2 cellular contexts compared by ENCODE assay signal in genomic region chr11:57761301-57762234, GRCh38.
TF ChIP-seq lines count a peak whose summit lies in the region.

Gene CTNND1 (plus strand): TSS chr11:57761802. CDS start chr11:57791479, 29,677 bp downstream.

TF ChIP-seq in IMR-90, 13 proteins besides CTCF, POLR2A, EP300 and RAD21:
- TF ChIP-seq MXI1 (IDR thresholded peaks at IDR 0.05; ENCODE audit: borderline replicate concordance, low read depth, low read length): no peak
- peak; percentile 32; the same call in 1 of the 2 replicates for TF ChIP-seq FOS (IDR thresholded peaks at IDR 0.05; ENCODE audit: low read depth, low read length)
- 0 out of 2 replicates have a peak, but pooled peaks have one; percentile 1 for TF ChIP-seq SMC3 (IDR thresholded peaks at IDR 0.05; ENCODE audit: low read depth, low read length)
- peak; percentile 34; the same call in 1 of the 2 replicates for TF ChIP-seq CEBPB (IDR thresholded peaks at IDR 0.05; ENCODE audit: low read depth, low read length)
- no peak for TF ChIP-seq ELK1 (IDR thresholded peaks at IDR 0.05; ENCODE audit: borderline replicate concordance, low read depth, low read length)
- peak; percentile 52; the same call in 1 of the 2 replicates for TF ChIP-seq MAZ (IDR thresholded peaks at IDR 0.05; ENCODE audit: borderline replicate concordance, low read depth, low read length)
- no peak for TF ChIP-seq RCOR1 (IDR thresholded peaks at IDR 0.05; ENCODE audit: insufficient replicate concordance, low read length)
- peak; percentile 28; the same call in 1 of the 2 replicates for TF ChIP-seq CHD1 (IDR thresholded peaks at IDR 0.05; ENCODE audit: low read depth, low read length)
- no peak for TF ChIP-seq RFX5 (IDR thresholded peaks at IDR 0.05; ENCODE audit: low read depth, low read length)
- TF ChIP-seq NFE2L2 (IDR thresholded peaks at IDR 0.05; ENCODE audit: low read depth, low read length): no peak
- no peak for TF ChIP-seq BHLHE40 (IDR thresholded peaks at IDR 0.05; ENCODE audit: low read depth, low read length)
- TF ChIP-seq MAFK (IDR thresholded peaks at IDR 0.05; ENCODE audit: low read depth, low read length): no peak
- TF ChIP-seq USF2 (IDR thresholded peaks at IDR 0.05; ENCODE audit: low read depth, low read length): no peak

TF ChIP-seq in endothelial cell of umbilical vein, 7 proteins besides CTCF, POLR2A, EP300 and RAD21 (continued from another document):
- peak; percentile 81 for TF ChIP-seq POLR2AphosphoS5 (IDR thresholded peaks at IDR 0.05; ENCODE audit: insufficient read depth, low read depth, low read length)
TF ChIP-seq in endothelial cell of umbilical vein: peak in this region for 1.
